In the genomic region with DNA sequence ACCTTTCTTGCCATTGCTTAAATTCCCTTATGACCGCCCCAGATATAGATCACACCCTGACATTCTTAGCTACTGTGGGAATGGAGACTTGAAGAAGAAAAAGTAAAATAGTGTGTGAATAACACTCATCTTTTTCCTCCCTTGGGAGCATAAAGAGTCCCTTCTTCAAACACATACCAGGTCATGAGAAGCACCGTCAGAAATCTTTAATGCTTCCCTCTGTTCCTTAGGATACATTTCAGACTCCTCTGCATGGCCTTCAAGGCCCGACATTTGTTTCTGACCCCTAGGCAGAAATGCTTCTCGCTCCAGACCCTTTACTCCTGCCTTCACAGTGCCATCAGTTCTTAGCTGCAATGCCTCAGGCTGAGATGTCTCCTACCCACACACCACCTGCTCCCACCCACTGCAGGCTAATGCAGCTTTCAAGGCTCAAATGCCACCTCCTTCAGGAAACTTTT, we compare ENCODE assay signal across 1 cellular context.
TF ChIP-seq lines count a peak whose summit lies in the region.

No MANE protein-coding gene starts in this region.

TF ChIP-seq in IMR-90, 13 proteins besides CTCF, POLR2A, EP300 and RAD21:
- TF ChIP-seq MXI1 (IDR thresholded peaks at IDR 0.05; ENCODE audit: borderline replicate concordance, low read depth, low read length), result no peak
- TF ChIP-seq RCOR1 (IDR thresholded peaks at IDR 0.05; ENCODE audit: insufficient replicate concordance, low read length), result no peak
- no peak for TF ChIP-seq SMC3 (IDR thresholded peaks at IDR 0.05; ENCODE audit: low read depth, low read length)
- no peak for TF ChIP-seq MAFK (IDR thresholded peaks at IDR 0.05; ENCODE audit: low read depth, low read length)
- no peak for TF ChIP-seq CHD1 (IDR thresholded peaks at IDR 0.05; ENCODE audit: low read depth, low read length)
- no peak for TF ChIP-seq ELK1 (IDR thresholded peaks at IDR 0.05; ENCODE audit: borderline replicate concordance, low read depth, low read length)
- no peak for TF ChIP-seq BHLHE40 (IDR thresholded peaks at IDR 0.05; ENCODE audit: low read depth, low read length)
- TF ChIP-seq RFX5 (IDR thresholded peaks at IDR 0.05; ENCODE audit: low read depth, low read length), result no peak
- TF ChIP-seq MAZ (IDR thresholded peaks at IDR 0.05; ENCODE audit: borderline replicate concordance, low read depth, low read length), result no peak
- TF ChIP-seq CEBPB (IDR thresholded peaks at IDR 0.05; ENCODE audit: low read depth, low read length), result no peak
- TF ChIP-seq FOS (IDR thresholded peaks at IDR 0.05; ENCODE audit: low read depth, low read length), result no peak
- TF ChIP-seq NFE2L2 (IDR thresholded peaks at IDR 0.05; ENCODE audit: low read depth, low read length), result no peak
- TF ChIP-seq USF2 (IDR thresholded peaks at IDR 0.05; ENCODE audit: low read depth, low read length), result no peak
